In genomic region chr10:9634466-9634865, GRCh38 we compare ENCODE assay signal across 24 cellular contexts.
DNase-seq lines count a peak whose midpoint lies in the region; ATAC-seq and TF ChIP-seq lines count a peak whose summit lies in the region.
"Had no signal": no experiment of that assay in that cellular context is flagged by ENCODE, and none has a peak within 500 bp of the region (broad histone marks: within the 10 kb centered on the region; RNA-seq: fewer than 3 reads in every experiment).

No MANE protein-coding gene starts in this region.

- no peaks in the 10 kb centered on the region for H3K27me3 Mint-ChIP-seq in HFFc6 (ENCODE audit: insufficient read depth)
- H3K27me3 Mint-ChIP-seq: dendritic cell treated with granulocyte-macrophage colony-stimulating factor and Interleukin-4, amounts not matched to agents 40 ng/mL and 50 ng/mL, for 4 days had no signal

- DNase-seq in HCEC 1CT (peak; percentile 56), astrocyte of the hippocampus (ENCODE audit: low read depth, low spot score) (peak; percentile 86), hepatic stellate cell (ENCODE audit: low spot score) (peak; percentile 16), smooth muscle cell of the brain vasculature (ENCODE audit: low read depth, low spot score) (peak; percentile 9), left cardiac atrium (no peak), HFFc6 (no peak), HuH-7 (ENCODE audit: low spot score) (no peak)
- DNase-seq: activated CD4-positive, alpha-beta T cell treated with anti-CD3 and anti-CD28 coated beads for 1 hour; BE2C; Caco-2; DND-41; hypothalamus; NCI-H345; NCI-H82; psoas muscle; SHP77; stimulated activated CD8-positive, alpha-beta memory T cell treated with anti-CD3 and anti-CD28 coated beads, Interleukin-4, amount 100 ng/mL, for 48 hours; upper lobe of right lung had no signal

- no peaks in the 10 kb centered on the region for H3K4me1 Mint-ChIP-seq in HFFc6 (ENCODE audit: low read depth)
- H3K4me1 Mint-ChIP-seq: mesothelial cell of epicardium had no signal

- ATAC-seq in left cardiac atrium (no peak), GM18511 (IDR thresholded peaks at IDR 0.05; ENCODE audit: unreplicated experiment) (no peak)
- ATAC-seq: HCT116, psoas muscle, upper lobe of right lung had no signal

- H3K9me3 Mint-ChIP-seq in HFFc6, result peaks cover 32% of the 10 kb centered on the region
- H3K9me3 Mint-ChIP-seq: activated T-helper 1 cell treated with anti-CD3 and anti-CD28 coated beads, Interleukin-12 subunit alpha, Interleukin-12 subunit beta, Interleukin-2, Interleukin-4 antibody, amounts not matched to agents 30 ng/mL and 10 ng/mL and 1 ng/mL, durations not matched to agents 14 hours and 24 hours and 36 hours had no signal

- TF ChIP-seq CTCF in HFFc6 (IDR thresholded peaks at IDR 0.05), result no peak

- H3K36me3 Mint-ChIP-seq in HFFc6 (ENCODE audit: low read depth), result no peaks in the 10 kb centered on the region
- H3K36me3 Mint-ChIP-seq: activated naive CD8-positive, alpha-beta T cell; mesothelial cell of epicardium had no signal

- no peak overlapping the region for H3K4me3 Mint-ChIP-seq in HFFc6
- H3K4me3 Mint-ChIP-seq: activated naive CD8-positive, alpha-beta T cell; activated T-helper 1 cell treated with anti-CD3 and anti-CD28 coated beads, Interleukin-12 subunit alpha, Interleukin-12 subunit beta, Interleukin-2, Interleukin-4 antibody, amounts not matched to agents 30 ng/mL and 10 ng/mL and 1 ng/mL, durations not matched to agents 14 hours and 24 hours and 36 hours; dendritic cell treated with granulocyte-macrophage colony-stimulating factor and Interleukin-4, amounts not matched to agents 40 ng/mL and 50 ng/mL, for 4 days; mesothelial cell of epicardium had no signal

- no peak overlapping the region for H3K27ac Mint-ChIP-seq in HFFc6
- H3K27ac Mint-ChIP-seq: activated naive CD8-positive, alpha-beta T cell; activated T-helper 1 cell treated with anti-CD3 and anti-CD28 coated beads, Interleukin-12 subunit alpha, Interleukin-12 subunit beta, Interleukin-2, Interleukin-4 antibody, amounts not matched to agents 30 ng/mL and 10 ng/mL and 1 ng/mL, durations not matched to agents 14 hours and 24 hours and 36 hours; dendritic cell treated with granulocyte-macrophage colony-stimulating factor and Interleukin-4, amounts not matched to agents 40 ng/mL and 50 ng/mL, for 4 days; mesothelial cell of epicardium had no signal

- intact Hi-C loops in left cardiac atrium (cut with DNase I), result no loop called here

Comparison
In these comparisons a context has a peak if more than half of its experiments do, and no peak if none do; other contexts are left out.
1. DNase-seq: peak in HCEC 1CT (single experiment), astrocyte of the hippocampus (single experiment), hepatic stellate cell (single experiment) and smooth muscle cell of the brain vasculature (single experiment); none in left cardiac atrium (single experiment), HFFc6 (single experiment) and HuH-7 (single experiment).